18 cellular contexts compared by ENCODE assay signal in the genomic region with DNA sequence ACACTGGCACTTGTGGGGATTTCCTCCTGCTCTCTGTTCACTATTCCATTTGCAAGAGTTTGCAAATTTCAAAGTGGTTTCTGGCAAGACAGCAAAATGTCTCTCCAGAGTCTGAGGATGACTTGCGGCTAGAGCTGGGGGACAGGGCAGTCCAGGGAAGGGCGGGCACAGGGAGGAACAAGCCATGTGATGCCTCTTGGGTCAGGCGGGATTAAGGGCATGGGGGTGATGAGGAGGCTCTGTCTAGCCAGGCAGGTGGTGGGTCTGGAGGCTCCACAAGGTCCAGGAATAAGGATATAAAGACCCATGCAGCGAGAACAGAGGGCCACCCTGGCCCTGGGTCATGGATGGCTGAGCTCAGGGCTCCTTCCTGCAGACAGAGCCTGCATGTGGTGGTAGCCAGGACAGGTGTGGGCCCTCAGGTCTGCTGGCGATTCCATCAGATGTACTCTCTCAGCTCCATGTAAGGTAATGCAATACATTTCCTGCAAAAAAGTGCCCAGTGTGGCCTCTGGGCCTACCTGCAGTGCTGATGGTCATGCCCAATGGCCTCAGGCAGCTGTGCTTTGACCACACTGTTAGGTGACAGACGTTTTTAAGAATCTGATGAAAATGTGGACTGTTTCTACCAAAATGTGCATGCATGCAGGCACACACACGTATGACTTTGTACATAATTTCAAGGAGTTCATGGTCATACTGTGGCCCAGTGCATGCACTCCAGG.
DNase-seq lines count a peak whose midpoint lies in the region; TF ChIP-seq lines count a peak whose summit lies in the region.
"Had no signal": no experiment of that assay in that cellular context is flagged by ENCODE, and none has a peak within 500 bp of the region (broad histone marks: within the 10 kb centered on the region; RNA-seq: fewer than 3 reads in every experiment).

No MANE protein-coding gene starts in this region.

- H3K27me3 Mint-ChIP-seq in activated CD4-positive, alpha-beta T cell treated with anti-CD3 and anti-CD28 coated beads, Interleukin-2, amount 10 ng/mL, durations not matched to agents 24 days and 14 days, result peaks cover 20% of the 10 kb centered on the region

- H3K36me3 Mint-ChIP-seq in activated CD4-positive, alpha-beta T cell treated with anti-CD3 and anti-CD28 coated beads, Interleukin-2, amount 10 ng/mL, durations not matched to agents 24 days and 14 days (ENCODE audit: low read depth), result no peaks in the 10 kb centered on the region
- H3K36me3 Mint-ChIP-seq: CD8-positive, alpha-beta T cell had no signal

- H3K4me3 ChIP-seq in OCI-LY3 (ENCODE audit: low read length), result no peak overlapping the region
- H3K4me3 ChIP-seq in trophoblast cell (ENCODE audit: low read depth, low read length), result peak overlapping the region; percentile 25
- H3K4me3 ChIP-seq in esophagus muscularis mucosa, result no peak overlapping the region
- H3K4me3 ChIP-seq: BLaER1 treated with 17β-estradiol and CSF1 and Interleukin-3, amounts not matched to agents 10 nM and 100 nM; GM12878 had no signal

- H2AFZ ChIP-seq in OCI-LY3 (ENCODE audit: low read depth, low read length), result no peak overlapping the region
- H2AFZ ChIP-seq in trophoblast cell (ENCODE audit: insufficient read depth, low read length, poor library complexity), result no peak overlapping the region

- H3K4ac ChIP-seq in trophoblast cell (ENCODE audit: low read depth, low read length), result no peak overlapping the region

- no peak overlapping the region for H3K18ac ChIP-seq in trophoblast cell (ENCODE audit: low read length)

- intact Hi-C loops in esophagus muscularis mucosa (cut with DNase I), result no loop called here
- intact Hi-C loops in activated CD4-positive, alpha-beta T cell treated with anti-CD3 and anti-CD28 coated beads, Interleukin-2, amount 10 ng/mL, durations not matched to agents 24 days and 14 days (cut with micrococcal nuclease), result no loop called here

- no peaks in the 10 kb centered on the region for H3K79me1 ChIP-seq in trophoblast cell (ENCODE audit: low read length)

- H2AK5ac ChIP-seq in trophoblast cell (ENCODE audit: low read length), result no peak overlapping the region

- H3K14ac ChIP-seq in trophoblast cell (ENCODE audit: low read length), result no peak overlapping the region

- H3K9ac ChIP-seq in OCI-LY3 (ENCODE audit: low read length) (no peak overlapping the region), trophoblast cell (ENCODE audit: low read length) (no peak overlapping the region)
- H3K9ac ChIP-seq: BLaER1 treated with 17β-estradiol and CSF1 and Interleukin-3, amounts not matched to agents 10 nM and 100 nM had no signal

- no peak overlapping the region for H3K27ac Mint-ChIP-seq in activated CD4-positive, alpha-beta T cell treated with anti-CD3 and anti-CD28 coated beads, Interleukin-2, amount 10 ng/mL, durations not matched to agents 24 days and 14 days
- H3K27ac Mint-ChIP-seq: B cell; CD8-positive, alpha-beta T cell had no signal

- TF ChIP-seq POLR2A in esophagus muscularis mucosa (IDR thresholded peaks at IDR 0.05; ENCODE audit: low read depth), result no peak

- H3K9me3 ChIP-seq in OCI-LY3 (ENCODE audit: insufficient read depth, low read length), result no peaks in the 10 kb centered on the region
- H3K9me3 ChIP-seq in trophoblast cell (ENCODE audit: insufficient read depth, low read depth, low read length), result no peaks in the 10 kb centered on the region
- H3K9me3 ChIP-seq in esophagus muscularis mucosa, result no peaks in the 10 kb centered on the region
- H3K9me3 ChIP-seq: BLaER1 treated with 17β-estradiol and CSF1 and Interleukin-3, amounts not matched to agents 10 nM and 100 nM had no signal

- H3K4me3 Mint-ChIP-seq in activated CD4-positive, alpha-beta T cell treated with anti-CD3 and anti-CD28 coated beads, Interleukin-2, amount 10 ng/mL, durations not matched to agents 24 days and 14 days, result no peak overlapping the region
- H3K4me3 Mint-ChIP-seq: B cell; CD8-positive, alpha-beta T cell had no signal

- no peak overlapping the region for H3K27ac ChIP-seq in OCI-LY3 (ENCODE audit: low read length)
- no peak overlapping the region for H3K27ac ChIP-seq in trophoblast cell (ENCODE audit: low read depth, low read length)
- no peak overlapping the region for H3K27ac ChIP-seq in esophagus muscularis mucosa (replicated peaks in 1 of 4)
- H3K27ac ChIP-seq: BLaER1 treated with 17β-estradiol and CSF1 and Interleukin-3, amounts not matched to agents 10 nM and 100 nM had no signal

- H3K4me1 ChIP-seq in OCI-LY3 (ENCODE audit: low read length) (peaks cover 31% of the 10 kb centered on the region), trophoblast cell (ENCODE audit: control insufficient read depth in 1 of 2, insufficient read depth in 2 of 2, low read length in 2 of 2) (no peaks in the 10 kb centered on the region), esophagus muscularis mucosa (peaks cover 0 to 23% (median 16%) of the 10 kb centered on the region in 4 donors)

- no peaks in the 10 kb centered on the region for H3K79me2 ChIP-seq in OCI-LY3 (ENCODE audit: low read length)
- no peaks in the 10 kb centered on the region for H3K79me2 ChIP-seq in trophoblast cell (ENCODE audit: control insufficient read depth, insufficient read depth, low read length, poor library complexity)

- no peak overlapping the region for H4K91ac ChIP-seq in trophoblast cell (ENCODE audit: low read depth, low read length)

- H3K27me3 ChIP-seq in OCI-LY3 (ENCODE audit: low read depth, low read length) (peaks cover 49% of the 10 kb centered on the region), trophoblast cell (ENCODE audit: insufficient read depth, low read length) (no peaks in the 10 kb centered on the region), esophagus muscularis mucosa (peaks cover 0 to 9% (median 0%) of the 10 kb centered on the region in 4 donors)
- H3K27me3 ChIP-seq: BLaER1 treated with 17β-estradiol and CSF1 and Interleukin-3, amounts not matched to agents 10 nM and 100 nM had no signal

- H3K4me1 Mint-ChIP-seq in activated CD4-positive, alpha-beta T cell treated with anti-CD3 and anti-CD28 coated beads, Interleukin-2, amount 10 ng/mL, durations not matched to agents 24 days and 14 days, result no peaks in the 10 kb centered on the region
- H3K4me1 Mint-ChIP-seq: B cell had no signal

- no peaks in the 10 kb centered on the region for H3K36me3 ChIP-seq in OCI-LY3 (replicated peaks; ENCODE audit: low read depth, low read length)
- H3K36me3 ChIP-seq in trophoblast cell (ENCODE audit: control insufficient read depth in 1 of 2, insufficient read depth in 2 of 2, low read length in 2 of 2), result no peaks in the 10 kb centered on the region
- no peaks in the 10 kb centered on the region for H3K36me3 ChIP-seq in esophagus muscularis mucosa
- H3K36me3 ChIP-seq: BLaER1 treated with 17β-estradiol and CSF1 and Interleukin-3, amounts not matched to agents 10 nM and 100 nM had no signal

- H4K12ac ChIP-seq in trophoblast cell (ENCODE audit: low read depth, low read length), result no peak overlapping the region

- TF ChIP-seq CTCF in OCI-LY3 (IDR thresholded peaks at IDR 0.05; ENCODE audit: low read depth, low read length) (no peak), esophagus muscularis mucosa (IDR thresholded peaks at IDR 0.05) (no peak)

- no peak for TF ChIP-seq EP300 in esophagus muscularis mucosa (IDR thresholded peaks at IDR 0.05)

- no CpG with 5 or more reads among the region's 7 CpGs for WGBS in trophoblast cell (ENCODE audit: extremely low coverage, insufficient coverage, insufficient read length)
- 86% methylated on average over 6 of the region's 7 CpGs for WGBS in esophagus muscularis mucosa

- no peak overlapping the region for H2BK5ac ChIP-seq in trophoblast cell (ENCODE audit: low read depth, low read length, poor library complexity)

- no peak overlapping the region for H2BK12ac ChIP-seq in trophoblast cell (ENCODE audit: low read length)

- no peaks in the 10 kb centered on the region for H3K9me3 Mint-ChIP-seq in activated CD4-positive, alpha-beta T cell treated with anti-CD3 and anti-CD28 coated beads, Interleukin-2, amount 10 ng/mL, durations not matched to agents 24 days and 14 days
- H3K9me3 Mint-ChIP-seq: CD8-positive, alpha-beta T cell had no signal

- no peak overlapping the region for H3K23ac ChIP-seq in trophoblast cell (ENCODE audit: low read length)

- H3K4me2 ChIP-seq in OCI-LY3 (ENCODE audit: low read length) (peak overlapping the region; percentile 41), trophoblast cell (ENCODE audit: low read length) (no peak overlapping the region)
- H3K4me2 ChIP-seq: BLaER1 treated with 17β-estradiol and CSF1 and Interleukin-3, amounts not matched to agents 10 nM and 100 nM had no signal

- DNase-seq in COLO668 (lab: John Stamatoyannopoulos, UW; ENCODE audit: unreplicated experiment) (peak; percentile 10), medulla oblongata (ENCODE audit: extremely low spot score) (peak; percentile 19), trophoblast cell (peak; percentile 84 to 87), esophagus muscularis mucosa (ENCODE audit: extremely low spot score) (no peak), NCI-H2171 (lab: John Stamatoyannopoulos, UW) (no peak)
- DNase-seq in activated CD4-positive, alpha-beta T cell treated with anti-CD3 and anti-CD28 coated beads, Interleukin-2, amount 10 ng/mL, durations not matched to agents 24 days and 14 days, result no peak
- DNase-seq: 8988T; CD8-positive, alpha-beta T cell; COR-L47; DMS 273 treated with DMSO at 0.1 percent for 48 hours; DMS53; DND-41; EL; HCEC 1CT had no signal

- H4K20me1 ChIP-seq in OCI-LY3 (ENCODE audit: insufficient read depth, low read length), result no peaks in the 10 kb centered on the region
- H4K20me1 ChIP-seq: BLaER1 treated with 17β-estradiol and CSF1 and Interleukin-3, amounts not matched to agents 10 nM and 100 nM had no signal

- H2BK120ac ChIP-seq in trophoblast cell (ENCODE audit: insufficient read depth, low read length, poor library complexity), result no peak overlapping the region

- no peak overlapping the region for H4K8ac ChIP-seq in trophoblast cell (ENCODE audit: low read depth, low read length)

Comparison
In these comparisons a context has a peak if more than half of its experiments do, and no peak if none do; other contexts are left out.
1. DNase-seq: peak in COLO668 (single experiment), medulla oblongata (single experiment) and trophoblast cell (2 of 2); none in esophagus muscularis mucosa (single experiment), NCI-H2171 (single experiment) and activated CD4-positive, alpha-beta T cell treated with anti-CD3 and anti-CD28 coated beads, Interleukin-2, amount 10 ng/mL, durations not matched to agents 24 days and 14 days (single experiment).